Comparison of ENCODE assay signal across 1 cellular context in the genomic region with DNA sequence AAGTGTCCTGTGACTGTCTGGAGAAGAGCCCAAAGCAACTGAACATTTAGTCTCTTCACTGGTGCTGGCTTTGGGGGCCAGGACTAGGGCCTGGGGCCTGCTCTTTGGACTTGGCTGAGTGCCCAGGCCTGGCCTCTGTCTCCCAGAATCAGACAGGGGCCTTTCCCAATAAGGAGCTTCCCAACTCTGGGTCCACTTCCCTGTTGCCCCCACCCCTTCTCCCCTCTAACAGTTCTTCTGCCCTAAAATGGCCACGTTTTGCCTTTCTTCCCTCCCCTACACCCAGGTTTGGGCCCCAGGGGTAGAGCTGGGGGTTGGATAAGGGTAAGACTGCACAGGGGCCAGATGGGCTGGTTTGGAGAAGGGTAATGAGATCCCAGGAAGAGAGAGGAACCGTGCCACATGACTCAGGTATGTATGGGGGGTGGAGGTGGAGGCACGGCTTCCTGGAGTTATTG.
TF ChIP-seq lines count a peak whose summit lies in the region.

No MANE protein-coding gene starts in this region.

TF ChIP-seq in H1, 55 proteins besides CTCF, POLR2A, EP300 and RAD21:
- TF ChIP-seq SIX5 (IDR thresholded peaks at IDR 0.05; ENCODE audit: low read depth, low read length), result no peak
- TF ChIP-seq BCL11A (IDR thresholded peaks at IDR 0.05; ENCODE audit: low read depth in 2 of 2, low read length in 2 of 2), result no peak
- TF ChIP-seq, protein P1, sequence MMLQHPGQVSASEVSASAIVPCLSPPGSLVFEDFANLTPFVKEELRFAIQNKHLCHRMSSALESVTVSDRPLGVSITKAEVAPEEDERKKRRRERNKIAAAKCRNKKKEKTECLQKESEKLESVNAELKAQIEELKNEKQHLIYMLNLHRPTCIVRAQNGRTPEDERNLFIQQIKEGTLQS (IDR thresholded peaks at IDR 0.05; ENCODE audit: insufficient read depth, low read depth, low read length), result no peak
